ENCODE assay signal across 1 cellular context in genomic region chr12:24649634-24650033, GRCh38.
TF ChIP-seq lines count a peak whose summit lies in the region.

No MANE protein-coding gene starts in this region.

TF ChIP-seq in GM23338, 12 proteins besides CTCF, POLR2A, EP300 and RAD21 (continued from another document):
- TF ChIP-seq REST (IDR thresholded peaks at IDR 0.05; ENCODE audit: unreplicated experiment) (no peak), ZNF114 (CRISPR knock-in tag; IDR thresholded peaks at IDR 0.05) (no peak), POLR2AphosphoS5 (IDR thresholded peaks at IDR 0.05; ENCODE audit: low read depth) (no peak)
